In genomic region chr3:64224826-64225606, GRCh38 we compare ENCODE assay signal across 8 cellular contexts. TPM values are rescaled to one million over a fixed set of nuclear protein-coding genes. Genes with fewer than 3 reads are reported as not detected.
DNase-seq lines count a peak whose midpoint lies in the region; ATAC-seq and TF ChIP-seq lines count a peak whose summit lies in the region.

A gene with protein sequence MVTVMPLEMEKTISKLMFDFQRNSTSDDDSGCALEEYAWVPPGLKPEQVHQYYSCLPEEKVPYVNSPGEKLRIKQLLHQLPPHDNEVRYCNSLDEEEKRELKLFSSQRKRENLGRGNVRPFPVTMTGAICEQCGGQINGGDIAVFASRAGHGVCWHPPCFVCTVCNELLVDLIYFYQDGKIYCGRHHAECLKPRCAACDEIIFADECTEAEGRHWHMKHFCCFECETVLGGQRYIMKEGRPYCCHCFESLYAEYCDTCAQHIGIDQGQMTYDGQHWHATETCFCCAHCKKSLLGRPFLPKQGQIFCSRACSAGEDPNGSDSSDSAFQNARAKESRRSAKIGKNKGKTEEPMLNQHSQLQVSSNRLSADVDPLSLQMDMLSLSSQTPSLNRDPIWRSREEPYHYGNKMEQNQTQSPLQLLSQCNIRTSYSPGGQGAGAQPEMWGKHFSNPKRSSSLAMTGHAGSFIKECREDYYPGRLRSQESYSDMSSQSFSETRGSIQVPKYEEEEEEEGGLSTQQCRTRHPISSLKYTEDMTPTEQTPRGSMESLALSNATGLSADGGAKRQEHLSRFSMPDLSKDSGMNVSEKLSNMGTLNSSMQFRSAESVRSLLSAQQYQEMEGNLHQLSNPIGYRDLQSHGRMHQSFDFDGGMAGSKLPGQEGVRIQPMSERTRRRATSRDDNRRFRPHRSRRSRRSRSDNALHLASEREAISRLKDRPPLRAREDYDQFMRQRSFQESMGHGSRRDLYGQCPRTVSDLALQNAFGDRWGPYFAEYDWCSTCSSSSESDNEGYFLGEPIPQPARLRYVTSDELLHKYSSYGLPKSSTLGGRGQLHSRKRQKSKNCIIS (minus strand): TSS chr3:64225466. CDS start chr3:64198927, 26,539 bp downstream.

- no peaks in the 10 kb centered on the region for H3K27me3 ChIP-seq in MG63
- no peaks in the 10 kb centered on the region for H3K27me3 ChIP-seq in right lobe of liver
- H3K27me3 ChIP-seq in CD4-positive, alpha-beta memory T cell (ENCODE audit: insufficient read depth, low read length), result no peaks in the 10 kb centered on the region

- intact Hi-C loops in right lobe of liver (cut with DNase I), result no loop called here
- intact Hi-C loops in CD4-positive, alpha-beta memory T cell (cut with micrococcal nuclease), result no loop called here

- TF ChIP-seq CTCF in right lobe of liver (IDR thresholded peaks at IDR 0.05), result peak in 1 of 4 donors; percentile 7

- no peaks in the 10 kb centered on the region for H3K4me1 ChIP-seq in right lobe of liver
- H3K4me1 ChIP-seq in CD4-positive, alpha-beta memory T cell (ENCODE audit: insufficient read depth, low read length), result no peaks in the 10 kb centered on the region

- H3K36me3 ChIP-seq in MG63 (no peaks in the 10 kb centered on the region), right lobe of liver (no peaks in the 10 kb centered on the region)
- no peaks in the 10 kb centered on the region for H3K36me3 ChIP-seq in CD4-positive, alpha-beta memory T cell (ENCODE audit: insufficient read depth, low read length)

- POLR2A ChIA-PET in CD4-positive, alpha-beta memory T cell (lab: Charles Lee; ENCODE audit: partially characterized antibody), result no interaction called here

- peak; percentile 89 for DNase-seq in Daoy (ENCODE audit: low read depth)
- peak; percentile 71 for DNase-seq in MG63
- peak; percentile 80 for DNase-seq in ecto neural progenitor cell (ENCODE audit: low spot score)
- DNase-seq in right lobe of liver, result peak; percentile 58 to 63 (median 60)
- peak; percentile 18 to 94 (median 74) for DNase-seq in substantia nigra (lab: John Stamatoyannopoulos, UW)
- DNase-seq in CD4-positive, alpha-beta memory T cell, result no peak
- no peak for DNase-seq in activated CD4-positive, CD25-positive, alpha-beta regulatory T cell (lab: John Stamatoyannopoulos, UW)

- ATAC-seq in GM21786 (IDR thresholded peaks at IDR 0.05; ENCODE audit: unreplicated experiment) (peak; percentile 86), right lobe of liver (peak; percentile 73 to 85 (median 77))

- H3K4me3 Mint-ChIP-seq in CD4-positive, alpha-beta memory T cell, result no peak within 1 kb of the TSS

- H3K4me3 ChIP-seq in MG63 (peak within 1 kb of the TSS; percentile 1; the same call in 1 of the 2 replicates), right lobe of liver (no peak within 1 kb of the TSS)
- H3K4me3 ChIP-seq in CD4-positive, alpha-beta memory T cell (ENCODE audit: low read length in 2 of 2), result no peak within 1 kb of the TSS

- no peak within 1 kb of the TSS for H3K27ac Mint-ChIP-seq in CD4-positive, alpha-beta memory T cell

- H3K9me3 Mint-ChIP-seq in CD4-positive, alpha-beta memory T cell, result peaks cover 0 to 1% (median 0%) of the 10 kb centered on the region in 8 donors

- no peak for TF ChIP-seq POLR2A in right lobe of liver (IDR thresholded peaks at IDR 0.05)

- H3K27ac ChIP-seq in right lobe of liver, result peak within 1 kb of the TSS; percentile 16 to 57 (median 52)
- peak within 1 kb of the TSS; percentile 44 for H3K27ac ChIP-seq in substantia nigra (ENCODE audit: low read depth, low read length, poor library complexity, severe bottlenecking)
- no peak within 1 kb of the TSS for H3K27ac ChIP-seq in CD4-positive, alpha-beta memory T cell (ENCODE audit: low read depth, low read length)

- peaks cover 3 to 9% of the 10 kb centered on the region in 2 donors for H3K27me3 Mint-ChIP-seq in CD4-positive, alpha-beta memory T cell

- H3K36me3 Mint-ChIP-seq in CD4-positive, alpha-beta memory T cell, result no peaks in the 10 kb centered on the region

- peaks cover 0 to 1% (median 0%) of the 10 kb centered on the region in 4 donors for H3K4me1 Mint-ChIP-seq in CD4-positive, alpha-beta memory T cell

- H3K9me3 ChIP-seq in MG63, result no peaks in the 10 kb centered on the region
- H3K9me3 ChIP-seq in right lobe of liver, result no peaks in the 10 kb centered on the region
- H3K9me3 ChIP-seq in CD4-positive, alpha-beta memory T cell (ENCODE audit: control insufficient read depth in 1 of 2, low read length in 2 of 2), result no peaks in the 10 kb centered on the region

- CTCF ChIA-PET in CD4-positive, alpha-beta memory T cell (lab: Charles Lee; ENCODE audit: partially characterized antibody), result no interaction called here

- WGBS in right lobe of liver (ENCODE audit: insufficient coverage, low coverage, low lambda C conversion rate, missing lambda C conversion rate), result 28% methylated on average over 9 of the region's 13 CpGs

RNA-seq across cellular contexts. Expression of the gene that starts here (rescaled TPM):
- total RNA-seq in Daoy (2014; rRNA removed; shearing (Covaris generic)), result 7.9 and 13.0 TPM in 2 replicates
- total RNA-seq in MG63 (2014; rRNA removed; shearing (Covaris generic); ENCODE audit: low replicate concordance), result 0.40 TPM in 1 of 2 replicates, not detected in the other
- total RNA-seq in right lobe of liver, result 1 to 10 TPM; 2.4 to 4.4 (median 3.3) TPM
- total RNA-seq in CD4-positive, alpha-beta memory T cell, result not detected
- not detected for polyA plus RNA-seq in CD4-positive, alpha-beta memory T cell

Comparison
In these comparisons a context has a peak if more than half of its experiments do, and no peak if none do; other contexts are left out.
1. Peak in DNase-seq and H3K4me3 ChIP-seq in MG63; RNA of the gene not detected or under 1 TPM.
2. DNase-seq: peak in Daoy (single experiment), ecto neural progenitor cell (single experiment), right lobe of liver (3 of 3) and substantia nigra (49 of 49); none in CD4-positive, alpha-beta memory T cell (0 of 5) and activated CD4-positive, CD25-positive, alpha-beta regulatory T cell (0 of 4).